Comparison of ENCODE assay signal across 1 cellular context in genomic region chr20:44662256-44662655, GRCh38.
TF ChIP-seq lines count a peak whose summit lies in the region.

No MANE protein-coding gene starts in this region.

TF ChIP-seq in HepG2, 621 proteins besides CTCF, POLR2A, EP300 and RAD21 (continued from another document):
- no peak for TF ChIP-seq IKZF5 (CRISPR knock-in tag; IDR thresholded peaks at IDR 0.05)
- TF ChIP-seq ZNF329 (CRISPR knock-in tag; IDR thresholded peaks at IDR 0.05; ENCODE audit: low read depth), result no peak
